1 cellular context compared by ENCODE assay signal in genomic region chr6:124913056-124913455, GRCh38.
TF ChIP-seq lines count a peak whose summit lies in the region.

No MANE protein-coding gene starts in this region.

TF ChIP-seq in K562, 482 proteins besides CTCF, POLR2A, EP300 and RAD21 (continued from another document):
- TF ChIP-seq ZBTB43 (CRISPR knock-in tag; IDR thresholded peaks at IDR 0.05) = no peak
- peak; percentile 50 for TF ChIP-seq MAFG (tag; conservative IDR thresholded peaks at IDR 0.05)
- 0 out of 2 replicates have a peak, but pooled peaks have one; percentile 21 for TF ChIP-seq PKNOX1 (IDR thresholded peaks at IDR 0.05)
- no peak for TF ChIP-seq KLF13 (tag; IDR thresholded peaks at IDR 0.05; ENCODE audit: borderline replicate concordance, low read depth)
